Comparison of ENCODE assay signal across 17 cellular contexts in genomic region chr16:534856-535445, GRCh38. TPM values are rescaled to one million over a fixed set of nuclear protein-coding genes. Genes with fewer than 3 reads are reported as not detected.
DNase-seq lines count a peak whose midpoint lies in the region; ATAC-seq, FAIRE-seq and TF ChIP-seq lines count a peak whose summit lies in the region.
"Had no signal": no experiment of that assay in that cellular context is flagged by ENCODE, and none has a peak within 500 bp of the region (broad histone marks: within the 10 kb centered on the region; RNA-seq: fewer than 3 reads in every experiment).

No MANE protein-coding gene starts in this region.

- intact Hi-C loops in dendritic cell treated with granulocyte-macrophage colony-stimulating factor and Interleukin-4, amounts not matched to agents 40 ng/mL and 50 ng/mL, for 4 days (cut with micrococcal nuclease), result no loop called here
- intact Hi-C loops in pancreas (cut with DNase I), result no loop called here

- peaks cover 72% of the 10 kb centered on the region for H3K36me3 Mint-ChIP-seq in dendritic cell treated with granulocyte-macrophage colony-stimulating factor and Interleukin-4, amounts not matched to agents 40 ng/mL and 50 ng/mL, for 4 days (ENCODE audit: low read depth)

- H3K4me3 ChIP-seq in HEK293 (ENCODE audit: low read depth, low read length) (no peak overlapping the region), pancreas (no peak overlapping the region)

- H3K4me1 Mint-ChIP-seq in dendritic cell treated with granulocyte-macrophage colony-stimulating factor and Interleukin-4, amounts not matched to agents 40 ng/mL and 50 ng/mL, for 4 days (ENCODE audit: low read depth), result peaks cover 35% of the 10 kb centered on the region

- no peaks in the 10 kb centered on the region for H3K4me1 ChIP-seq in HEK293 (ENCODE audit: control insufficient read depth, insufficient read depth, low read length)
- H3K4me1 ChIP-seq in pancreas, result peaks cover 18 to 31% (median 27%) of the 10 kb centered on the region in 3 donors

- CTCF ChIA-PET in HEK293 (lab: Yijun Ruan, JAX), result interaction anchor here (0.7 kb wide), 1 partner anchor 47 kb away, joined by 3 read pairs; no protein-coding TSS in a partner anchor

- H3K36me3 ChIP-seq in HEK293 (ENCODE audit: control insufficient read depth in 2 of 2, insufficient read depth in 1 of 2, low read length in 2 of 2) (peaks cover 0 to 47% of the 10 kb centered on the region in 2 experiments; a peak in 2 of 3 replicates), pancreas (no peaks in the 10 kb centered on the region)

- ATAC-seq in pancreas, result no peak
- ATAC-seq: sciatic nerve had no signal

- H3K9me3 Mint-ChIP-seq in dendritic cell treated with granulocyte-macrophage colony-stimulating factor and Interleukin-4, amounts not matched to agents 40 ng/mL and 50 ng/mL, for 4 days, result no peaks in the 10 kb centered on the region
- H3K9me3 Mint-ChIP-seq: activated T-helper 1 cell treated with anti-CD3 and anti-CD28 coated beads, Interleukin-12 subunit alpha, Interleukin-12 subunit beta, Interleukin-2, Interleukin-4 antibody, amounts not matched to agents 30 ng/mL and 10 ng/mL and 1 ng/mL, durations not matched to agents 14 hours and 24 hours and 36 hours; nephron had no signal

- H3K27ac Mint-ChIP-seq in dendritic cell treated with granulocyte-macrophage colony-stimulating factor and Interleukin-4, amounts not matched to agents 40 ng/mL and 50 ng/mL, for 4 days, result peak overlapping the region; percentile 72
- H3K27ac Mint-ChIP-seq: activated T-helper 1 cell treated with anti-CD3 and anti-CD28 coated beads, Interleukin-12 subunit alpha, Interleukin-12 subunit beta, Interleukin-2, Interleukin-4 antibody, amounts not matched to agents 30 ng/mL and 10 ng/mL and 1 ng/mL, durations not matched to agents 14 hours and 24 hours and 36 hours; nephron had no signal

- 61 to 64% methylated on average over 27 of the region's 27 CpGs for whole genome bisulfite sequencing in pancreas, 2 donors

- H3K27me3 ChIP-seq in pancreas, result no peaks in the 10 kb centered on the region

- no peak for FAIRE-seq in pancreas (lab: Jason Lieb, UNC)

- no peaks in the 10 kb centered on the region for H3K9me3 ChIP-seq in HEK293 (ENCODE audit: control insufficient read depth, insufficient read depth, low read depth, low read length)
- no peaks in the 10 kb centered on the region for H3K9me3 ChIP-seq in pancreas

- H3K27me3 Mint-ChIP-seq in dendritic cell treated with granulocyte-macrophage colony-stimulating factor and Interleukin-4, amounts not matched to agents 40 ng/mL and 50 ng/mL, for 4 days, result no peaks in the 10 kb centered on the region

- no peak overlapping the region for H3K4me3 Mint-ChIP-seq in dendritic cell treated with granulocyte-macrophage colony-stimulating factor and Interleukin-4, amounts not matched to agents 40 ng/mL and 50 ng/mL, for 4 days
- H3K4me3 Mint-ChIP-seq: activated T-helper 1 cell treated with anti-CD3 and anti-CD28 coated beads, Interleukin-12 subunit alpha, Interleukin-12 subunit beta, Interleukin-2, Interleukin-4 antibody, amounts not matched to agents 30 ng/mL and 10 ng/mL and 1 ng/mL, durations not matched to agents 14 hours and 24 hours and 36 hours; nephron had no signal

- H3K27ac ChIP-seq in HEK293 (ENCODE audit: extremely low read depth, low read depth, low read length), result no peak overlapping the region
- H3K27ac ChIP-seq in pancreas, result peak overlapping the region; percentile 60 to 79 (median 70)

- POLR2A ChIA-PET in HEK293 (lab: Yijun Ruan, JAX), result interaction anchor here (0.5 kb wide), 1 partner anchor 204 kb away, joined by 3 read pairs; no protein-coding TSS in a partner anchor

- TF ChIP-seq CTCF in HEK293 (tag by site-specific recombination; IDR thresholded peaks at IDR 0.05) (no peak), pancreas (IDR thresholded peaks at IDR 0.05) (no peak)

- DNase-seq in pancreas (no peak), LoVo (ENCODE audit: low spot score) (no peak), NCI-H2107 treated with DMSO at 0.1 percent for 48 hours (lab: John Stamatoyannopoulos, UW; ENCODE audit: unreplicated experiment) (no peak)
- DNase-seq in stimulated activated CD4-positive, alpha-beta T cell treated with anti-CD3 and anti-CD28 coated beads, Interleukin-4, amount 100 ng/mL, for 1 hour, result no peak
- DNase-seq: activated CD4-positive, alpha-beta T cell treated with anti-CD3 and anti-CD28 coated beads, Interleukin-2, amount 50 U/mL, for 1 hour; aorta; DMS79; effector CD8-positive, alpha-beta T cell; KG1; NCI-H146; RPMI8226 had no signal

TF ChIP-seq in HEK293, 187 proteins besides CTCF, POLR2A, EP300 and RAD21:
- 0 out of 2 replicates have a peak, but pooled peaks have one; percentile 27 for TF ChIP-seq GLIS2 (tag by site-specific recombination; IDR thresholded peaks at IDR 0.05)
- TF ChIP-seq ZNF354C (tag by site-specific recombination; IDR thresholded peaks at IDR 0.05; ENCODE audit: borderline replicate concordance, low read depth), result no peak
- no peak for TF ChIP-seq ZSCAN4 (tag by site-specific recombination; IDR thresholded peaks at IDR 0.05)

RNA-seq across cellular contexts. Expression of gene CAPN15, which starts 7.4 kb away (rescaled TPM):
- 10 to 100 TPM; 25.4 to 53.6 (median 37.2) TPM for total RNA-seq in pancreas
- polyA plus RNA-seq in pancreas, result 10 to 100 TPM; 48.3 to 75.7 TPM

RNA-seq across cellular contexts. Expression of gene PRR35, which starts 25.2 kb away (rescaled TPM):
- 1 to 10 TPM in 1 of 6 donors, under 1 TPM in 5; 0.09 to 1.0 (median 0.70) TPM for total RNA-seq in pancreas
- polyA plus RNA-seq in pancreas, result under 1 TPM; 0.38 to 0.72 TPM
- total RNA-seq: activated T-helper 1 cell treated with anti-CD3 and anti-CD28 coated beads, Interleukin-12 subunit alpha, Interleukin-12 subunit beta, Interleukin-2, Interleukin-4 antibody, amounts not matched to agents 30 ng/mL and 10 ng/mL and 1 ng/mL, durations not matched to agents 14 hours and 24 hours and 36 hours; aorta; glomerular endothelial cell; sciatic nerve had no signal

RNA-seq across cellular contexts. Expression of gene NHLRC4, which starts 31.9 kb away (rescaled TPM):
- total RNA-seq in pancreas, result under 1 TPM in 4 of 6 donors, not detected in 2; 0.08 to 0.28 (median 0.14) TPM
- polyA plus RNA-seq in pancreas, result under 1 TPM; 0.05 to 0.27 TPM

RNA-seq across cellular contexts. Expression of gene PIGQ, which starts 34.8 kb away (rescaled TPM):
- total RNA-seq in pancreas, result 10 to 100 TPM; 29.7 to 48.4 (median 40.0) TPM
- polyA plus RNA-seq in pancreas, result 100 to 1,000 TPM in 1 of 2 donors, 10 to 100 TPM in 1; 79.5 to 165 TPM

RNA-seq across cellular contexts. Expression of gene RAB40C, which starts 54.9 kb away (rescaled TPM):
- total RNA-seq in pancreas, result 10 to 100 TPM; 19.4 to 42.4 (median 30.6) TPM
- 10 to 100 TPM; 47.0 to 71.4 TPM for polyA plus RNA-seq in pancreas
